Comparison of ENCODE assay signal across 15 cellular contexts in genomic region chr6:57068066-57068465, GRCh38.
"Had no signal": no experiment of that assay in that cellular context is flagged by ENCODE, and none has a peak within 500 bp of the region (broad histone marks: within the 10 kb centered on the region; RNA-seq: fewer than 3 reads in every experiment).

No MANE protein-coding gene starts in this region.

- DNase-seq: activated CD4-positive, alpha-beta T cell treated with anti-CD3 and anti-CD28 coated beads, Interleukin-2, amount 50 U/mL, for 1 hour; activated naive CD4-positive, alpha-beta T cell treated with Interleukin-2 at 50 U/mL for 16 hours; dermis blood vessel endothelial cell; effector memory CD8-positive, alpha-beta T cell; heart right ventricle; stimulated activated CD4-positive, alpha-beta T cell treated with anti-CD3 and anti-CD28 coated beads, Interleukin-2, amount 100 ng/mL, for 48 hours; T-helper 9 cell; thyroid gland had no signal

- H3K4me1 Mint-ChIP-seq: activated T-helper 17 cell treated with anti-CD3 and anti-CD28 coated beads, Interleukin-2, amount 50 U/mL, for 72 hours had no signal

- H3K27ac Mint-ChIP-seq: activated T-helper 17 cell treated with anti-CD3 and anti-CD28 coated beads, Interleukin-2, amount 50 U/mL, for 72 hours; effector memory CD8-positive, alpha-beta T cell; neural progenitor cell; stimulated activated memory B cell treated with anti-CD40 and anti-IgM and Interleukin-4, amounts not matched to agents 10 μg/mL and 1 μg/mL and 100 μg/mL, for 72 hours had no signal

- H3K4me3 Mint-ChIP-seq: activated T-helper 17 cell treated with anti-CD3 and anti-CD28 coated beads, Interleukin-2, amount 50 U/mL, for 72 hours; effector memory CD8-positive, alpha-beta T cell; neural progenitor cell; stimulated activated memory B cell treated with anti-CD40 and anti-IgM and Interleukin-4, amounts not matched to agents 10 μg/mL and 1 μg/mL and 100 μg/mL, for 72 hours had no signal

- H3K9me3 Mint-ChIP-seq: activated T-helper 17 cell treated with anti-CD3 and anti-CD28 coated beads, Interleukin-2, amount 50 U/mL, for 72 hours; effector memory CD8-positive, alpha-beta T cell; neural progenitor cell; stimulated activated memory B cell treated with anti-CD40 and anti-IgM and Interleukin-4, amounts not matched to agents 10 μg/mL and 1 μg/mL and 100 μg/mL, for 72 hours had no signal

- H3K27me3 Mint-ChIP-seq: activated T-helper 17 cell treated with anti-CD3 and anti-CD28 coated beads, Interleukin-2, amount 50 U/mL, for 72 hours; effector memory CD8-positive, alpha-beta T cell; stimulated activated memory B cell treated with anti-CD40 and anti-IgM and Interleukin-4, amounts not matched to agents 10 μg/mL and 1 μg/mL and 100 μg/mL, for 72 hours had no signal

- H3K4me3 ChIP-seq: ascending aorta, gastroesophageal sphincter, heart right ventricle, lung, neural progenitor cell, thyroid gland had no signal

- ATAC-seq: activated CD4-positive, CD25-positive, alpha-beta regulatory T cell treated with anti-CD3 and anti-CD28 coated beads, Interleukin-2, amount 50 U/mL, for 24 hours; activated T-helper 17 cell treated with anti-CD3 and anti-CD28 coated beads, Interleukin-2, amount 50 U/mL, for 72 hours; effector memory CD8-positive, alpha-beta T cell; gastroesophageal sphincter; heart right ventricle; stimulated activated memory B cell treated with anti-CD40 and anti-IgM and Interleukin-4, amounts not matched to agents 10 μg/mL and 1 μg/mL and 100 μg/mL, for 72 hours had no signal
